ENCODE assay signal across 27 cellular contexts in the genomic region with DNA sequence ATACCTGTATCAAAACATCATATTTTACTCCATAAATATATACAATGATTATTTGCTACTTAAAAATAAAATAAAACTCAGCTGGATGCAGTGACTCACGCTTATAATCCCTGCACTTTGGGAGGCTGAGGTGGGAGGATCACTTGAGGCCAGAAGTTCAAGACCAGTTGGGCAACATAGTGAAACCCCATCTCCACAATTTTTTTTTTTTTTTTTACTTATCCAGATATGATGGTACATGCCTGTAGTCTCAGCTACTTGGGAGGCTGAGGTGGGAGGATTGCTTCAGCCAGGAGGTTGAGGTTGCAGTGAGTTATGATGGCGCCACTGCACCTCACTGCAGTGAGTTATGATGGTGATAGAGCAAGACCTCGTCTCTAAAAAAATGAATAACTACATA. TPM values are rescaled to one million over a fixed set of nuclear protein-coding genes. Genes with fewer than 3 reads are reported as not detected.
DNase-seq lines count a peak whose midpoint lies in the region; ATAC-seq and TF ChIP-seq lines count a peak whose summit lies in the region.
"Had no signal": no experiment of that assay in that cellular context is flagged by ENCODE, and none has a peak within 500 bp of the region (broad histone marks: within the 10 kb centered on the region; RNA-seq: fewer than 3 reads in every experiment).

No MANE protein-coding gene starts in this region.

- H3K9ac ChIP-seq in OCI-LY3 (ENCODE audit: low read length): peak overlapping the region; percentile 46; the same call in 1 of the 2 replicates
- peak overlapping the region; percentile 40 for H3K9ac ChIP-seq in mesenchymal stem cell (ENCODE audit: low read length)

- peaks cover 87% of the 10 kb centered on the region for H3K36me3 Mint-ChIP-seq in activated T-helper 17 cell treated with anti-CD3 and anti-CD28 coated beads, Interleukin-2, amount 50 U/mL, for 72 hours (ENCODE audit: low read depth)

- H3K18ac ChIP-seq in mesenchymal stem cell (ENCODE audit: low read depth in 1 of 2, low read length in 2 of 2): no peak overlapping the region

- no peak for DNase-seq in mesenchymal stem cell
- DNase-seq: CD4-positive, alpha-beta T cell; HFFc6; Kasumi-1; NCI-H1105 treated with DMSO at 0.1 percent for 48 hours; NCI-H146; NCI-H1930; NCI-H2107; NCI-H446; NCI-H526; NCI-H82; NK-92 treated with Interleukin-12 subunit alpha and Interleukin-12 subunit beta, amount 100 ng/mL, for 24 hours; SIG-M5; SW 1271 had no signal

- H3K27me3 Mint-ChIP-seq in activated T-helper 17 cell treated with anti-CD3 and anti-CD28 coated beads, Interleukin-2, amount 50 U/mL, for 72 hours: no peaks in the 10 kb centered on the region
- H3K27me3 Mint-ChIP-seq: CD4-positive, alpha-beta T cell had no signal

- H3F3A ChIP-seq in DOHH2 (ENCODE audit: control insufficient read depth, insufficient read depth): peaks cover 44% of the 10 kb centered on the region

- H3K79me1 ChIP-seq in mesenchymal stem cell (replicated peaks; ENCODE audit: low read length, poor library complexity, severe bottlenecking): no peaks in the 10 kb centered on the region

- H2BK15ac ChIP-seq in mesenchymal stem cell (ENCODE audit: low read depth, poor library complexity, severe bottlenecking): no peak overlapping the region

- no peak overlapping the region for H3K27ac Mint-ChIP-seq in activated T-helper 17 cell treated with anti-CD3 and anti-CD28 coated beads, Interleukin-2, amount 50 U/mL, for 72 hours
- H3K27ac Mint-ChIP-seq: CD4-positive, alpha-beta T cell had no signal

- H3K9me3 Mint-ChIP-seq in activated T-helper 17 cell treated with anti-CD3 and anti-CD28 coated beads, Interleukin-2, amount 50 U/mL, for 72 hours: no peaks in the 10 kb centered on the region
- H3K9me3 Mint-ChIP-seq: CD4-positive, alpha-beta T cell; GM23338; HFFc6 had no signal

- H3K9me2 ChIP-seq in DOHH2 (replicated peaks; ENCODE audit: control insufficient read depth, low read length): no peaks in the 10 kb centered on the region

- no peak overlapping the region for H4K8ac ChIP-seq in mesenchymal stem cell (ENCODE audit: low read length)

- H3K9me3 ChIP-seq in DOHH2 (ENCODE audit: control insufficient read depth, insufficient read depth, low read length) (no peaks in the 10 kb centered on the region), OCI-LY3 (ENCODE audit: insufficient read depth, low read length) (no peaks in the 10 kb centered on the region), mesenchymal stem cell (ENCODE audit: control insufficient read depth, low read length) (no peaks in the 10 kb centered on the region)
- H3K9me3 ChIP-seq: BLaER1 treated with 17β-estradiol and CSF1 and Interleukin-3, amounts not matched to agents 10 nM and 100 nM; HAP-1 had no signal

- no peak overlapping the region for H3K14ac ChIP-seq in mesenchymal stem cell (ENCODE audit: low read length in 2 of 2)

- H2AFZ ChIP-seq in OCI-LY3 (ENCODE audit: low read depth, low read length): no peak overlapping the region
- H2AFZ ChIP-seq in mesenchymal stem cell (ENCODE audit: low read depth, low read length): no peak overlapping the region
- H2AFZ ChIP-seq: GM23338 had no signal

- WGBS in mesenchymal stem cell: 100% methylated on average over 1 of the region's 3 CpGs

- H3K27ac ChIP-seq in DOHH2 (ENCODE audit: low read depth, low read length) (peak overlapping the region; percentile 90), OCI-LY3 (ENCODE audit: low read length) (peak overlapping the region; percentile 86), mesenchymal stem cell (ENCODE audit: low read length, poor library complexity, severe bottlenecking) (no peak overlapping the region)
- H3K27ac ChIP-seq: SK-N-MC had no signal

- H3K4me3 Mint-ChIP-seq in activated T-helper 17 cell treated with anti-CD3 and anti-CD28 coated beads, Interleukin-2, amount 50 U/mL, for 72 hours: no peak overlapping the region
- H3K4me3 Mint-ChIP-seq: CD4-positive, alpha-beta T cell; GM23338; HFFc6 had no signal

- no peaks in the 10 kb centered on the region for H3K27me3 ChIP-seq in DOHH2 (ENCODE audit: control insufficient read depth, low read length)
- no peaks in the 10 kb centered on the region for H3K27me3 ChIP-seq in OCI-LY3 (ENCODE audit: low read depth, low read length)
- no peaks in the 10 kb centered on the region for H3K27me3 ChIP-seq in mesenchymal stem cell (ENCODE audit: control insufficient read depth in 1 of 2, insufficient read depth in 1 of 2, low read length in 2 of 2)
- H3K27me3 ChIP-seq: BLaER1 treated with 17β-estradiol and CSF1 and Interleukin-3, amounts not matched to agents 10 nM and 100 nM had no signal

- H4K20me1 ChIP-seq in DOHH2 (ENCODE audit: control insufficient read depth, insufficient read depth, low read depth, low read length): no peaks in the 10 kb centered on the region
- peaks cover 25% of the 10 kb centered on the region for H4K20me1 ChIP-seq in OCI-LY3 (ENCODE audit: insufficient read depth, low read length)

- TF ChIP-seq CTCF in DOHH2 (IDR thresholded peaks at IDR 0.05; ENCODE audit: low read depth, low read length, poor library complexity, severe bottlenecking) (no peak), OCI-LY3 (IDR thresholded peaks at IDR 0.05; ENCODE audit: low read depth, low read length) (no peak)

- H3K36me3 ChIP-seq in DOHH2 (ENCODE audit: control insufficient read depth, low read length) (peaks cover 81% of the 10 kb centered on the region), OCI-LY3 (replicated peaks; ENCODE audit: low read depth, low read length) (peaks cover 68% of the 10 kb centered on the region), mesenchymal stem cell (ENCODE audit: control insufficient read depth in 1 of 2, insufficient read depth in 2 of 2, low read depth in 1 of 2, low read length in 2 of 2) (peaks cover 0 to 13% of the 10 kb centered on the region in 2 experiments)
- H3K36me3 ChIP-seq: HAP-1 had no signal

- H3K79me2 ChIP-seq in DOHH2 (ENCODE audit: control insufficient read depth, low read length) (peaks cover 59% of the 10 kb centered on the region), OCI-LY3 (ENCODE audit: low read length) (peaks cover 71% of the 10 kb centered on the region)

- H3K4me1 ChIP-seq in DOHH2 (ENCODE audit: control insufficient read depth, low read length) (peaks cover 70% of the 10 kb centered on the region), OCI-LY3 (ENCODE audit: low read length) (peaks cover 81% of the 10 kb centered on the region), mesenchymal stem cell (ENCODE audit: control insufficient read depth, insufficient read depth, low read depth, low read length) (peaks cover 36% of the 10 kb centered on the region)
- H3K4me1 ChIP-seq: HAP-1 had no signal

- H2BK5ac ChIP-seq in mesenchymal stem cell (ENCODE audit: low read depth, low read length, poor library complexity, severe bottlenecking): no peak overlapping the region

- H2BK120ac ChIP-seq in mesenchymal stem cell (ENCODE audit: low read depth, low read length): no peak overlapping the region

- no peak overlapping the region for H4K91ac ChIP-seq in mesenchymal stem cell (ENCODE audit: low read length)

- no peak overlapping the region for H3K23ac ChIP-seq in mesenchymal stem cell (ENCODE audit: low read length in 2 of 2)

- H3K4me1 Mint-ChIP-seq in activated T-helper 17 cell treated with anti-CD3 and anti-CD28 coated beads, Interleukin-2, amount 50 U/mL, for 72 hours: peaks cover 40% of the 10 kb centered on the region

- H3K4me2 ChIP-seq in DOHH2 (ENCODE audit: low read length) (peak overlapping the region; percentile 84), OCI-LY3 (ENCODE audit: low read length) (peak overlapping the region; percentile 42; the same call in 1 of the 2 replicates), mesenchymal stem cell (ENCODE audit: low read length, poor library complexity, severe bottlenecking) (no peak overlapping the region)

- no peak overlapping the region for H2BK12ac ChIP-seq in mesenchymal stem cell (ENCODE audit: low read length in 2 of 2)

- H3K4ac ChIP-seq in mesenchymal stem cell (ENCODE audit: low read depth in 1 of 2, low read length in 2 of 2): no peak overlapping the region

- ATAC-seq in activated T-helper 17 cell treated with anti-CD3 and anti-CD28 coated beads, Interleukin-2, amount 50 U/mL, for 72 hours (replicated peaks): peak; percentile 7
- no peak for ATAC-seq in HG02763 (IDR thresholded peaks at IDR 0.05; ENCODE audit: unreplicated experiment)
- no peak for ATAC-seq in HG03457 (IDR thresholded peaks at IDR 0.05; ENCODE audit: unreplicated experiment)
- ATAC-seq in GM18502 (IDR thresholded peaks at IDR 0.05; ENCODE audit: poor library complexity, unreplicated experiment): no peak
- ATAC-seq: Panc1 had no signal

- H2AK5ac ChIP-seq in mesenchymal stem cell (ENCODE audit: low read length, severe bottlenecking): no peak overlapping the region

- H3K4me3 ChIP-seq in DOHH2 (ENCODE audit: low read length) (peak overlapping the region; percentile 63), OCI-LY3 (ENCODE audit: low read length) (no peak overlapping the region), mesenchymal stem cell (ENCODE audit: insufficient read depth in 1 of 2, low read depth in 1 of 2, low read length in 2 of 2) (no peak overlapping the region)
- H3K4me3 ChIP-seq: BLaER1 treated with 17β-estradiol and CSF1 and Interleukin-3, amounts not matched to agents 10 nM and 100 nM; GM23338; HAP-1; SK-N-MC had no signal

RNA-seq across cellular contexts. Expression of a gene that starts 22.4 kb away (rescaled TPM):
- 10 to 100 TPM; 33.1 to 95.9 TPM for total RNA-seq in activated T-helper 17 cell treated with anti-CD3 and anti-CD28 coated beads, Interleukin-2, amount 50 U/mL, for 72 hours
- polyA plus RNA-seq in mesenchymal stem cell (2013, experiment 1 of 2): 10.3 TPM
- polyA plus RNA-seq in mesenchymal stem cell (2013, experiment 2 of 2): 9.3 TPM
- total RNA-seq: A172, G401 had no signal

RNA-seq across cellular contexts. Expression of a gene that starts 33.9 kb away (rescaled TPM):
- 10 to 100 TPM; 12.1 to 12.5 TPM for total RNA-seq in activated T-helper 17 cell treated with anti-CD3 and anti-CD28 coated beads, Interleukin-2, amount 50 U/mL, for 72 hours
- 6.0 TPM for polyA plus RNA-seq in mesenchymal stem cell (2013, experiment 1 of 2)
- polyA plus RNA-seq in mesenchymal stem cell (2013, experiment 2 of 2): 6.3 TPM

RNA-seq across cellular contexts. Expression of a gene that starts 39.9 kb away (rescaled TPM):
- 1 to 10 TPM in 1 of 2 donors, under 1 TPM in 1; 0.37 to 1.7 TPM for total RNA-seq in activated T-helper 17 cell treated with anti-CD3 and anti-CD28 coated beads, Interleukin-2, amount 50 U/mL, for 72 hours
- 0.12 TPM for polyA plus RNA-seq in mesenchymal stem cell (2013, experiment 1 of 2)
- polyA plus RNA-seq in mesenchymal stem cell (2013, experiment 2 of 2): 0.07 TPM
